19 cellular contexts compared by ENCODE assay signal in genomic region chr22:48976556-48977535, GRCh38.
A peak's percentile ranks its signal among the peaks of the same experiment; 100 is the strongest.
DNase-seq lines count a peak whose midpoint lies in the region; ATAC-seq and TF ChIP-seq lines count a peak whose summit lies in the region.
"Had no signal": no experiment of that assay in that cellular context is flagged by ENCODE, and none has a peak within 500 bp of the region (broad histone marks: within the 10 kb centered on the region; RNA-seq: fewer than 3 reads in every experiment).

No MANE protein-coding gene starts in this region.

- H2BK120ac ChIP-seq in IMR-90 (ENCODE audit: low read depth, low read length) = no peak overlapping the region

- H3K36me3 ChIP-seq in IMR-90 (ENCODE audit: control insufficient read depth, insufficient read depth, low read length) (no peaks in the 10 kb centered on the region), esophagus muscularis mucosa (no peaks in the 10 kb centered on the region)
- H3K36me3 ChIP-seq: Peyer's patch had no signal

- DNase-seq in activated naive CD4-positive, alpha-beta T cell treated with anti-CD3 and anti-CD28 coated beads, Interleukin-2, amount 10 ng/mL, durations not matched to agents 7 days and 5 days = peak; percentile 11
- no peak for DNase-seq in activated naive CD4-positive, alpha-beta T cell (lab: John Stamatoyannopoulos, UW)
- no peak for DNase-seq in IMR-90
- DNase-seq in esophagus muscularis mucosa (ENCODE audit: extremely low spot score) = peak; percentile 85
- peak; percentile 50 for DNase-seq in type B pancreatic cell (ENCODE audit: extremely low spot score, unreplicated experiment)
- no peak for DNase-seq in sciatic nerve (ENCODE audit: low spot score)
- DNase-seq: ACHN; DMS 273 treated with DMSO at 0.1 percent for 48 hours; GDM1; NCI-H1105 treated with DMSO at 0.1 percent for 48 hours; NCI-H187; NCI-H2227 treated with DMSO at 0.1 percent for 48 hours; NCI-H526 treated with DMSO at 0.1 percent for 48 hours; NK-92 treated with Interleukin-12 subunit alpha and Interleukin-12 subunit beta, amount 100 ng/mL, for 24 hours; Peyer's patch had no signal

- no peak for TF ChIP-seq RAD21 in IMR-90 (IDR thresholded peaks at IDR 0.05; ENCODE audit: low read length)

- H4K8ac ChIP-seq in IMR-90 (ENCODE audit: low read depth in 2 of 2, low read length in 2 of 2) = no peak overlapping the region

- H4K5ac ChIP-seq in IMR-90 (ENCODE audit: low read depth, low read length) = no peak overlapping the region

- no peak for ATAC-seq in IMR-90 (ENCODE audit: low read depth)
- ATAC-seq in sciatic nerve = no peak
- no peak for ATAC-seq in GM18861 (IDR thresholded peaks at IDR 0.05; ENCODE audit: unreplicated experiment)
- ATAC-seq: HCT116, K562 had no signal

- H3K4me1 ChIP-seq in IMR-90 (ENCODE audit: control insufficient read depth, insufficient read depth, low read length) = no peaks in the 10 kb centered on the region
- H3K4me1 ChIP-seq in esophagus muscularis mucosa = no peaks in the 10 kb centered on the region
- H3K4me1 ChIP-seq: Peyer's patch had no signal

- H3K9me3 Mint-ChIP-seq in activated naive CD4-positive, alpha-beta T cell treated with anti-CD3 and anti-CD28 coated beads, Interleukin-2, amount 10 ng/mL, durations not matched to agents 7 days and 5 days = no peaks in the 10 kb centered on the region
- no peaks in the 10 kb centered on the region for H3K9me3 Mint-ChIP-seq in type B pancreatic cell

- dilution Hi-C loops in IMR-90 (cut with HindIII; ENCODE audit: low sequenced_read_pairs, unreplicated experiment) = no loop called here

- H3K27ac Mint-ChIP-seq in activated naive CD4-positive, alpha-beta T cell treated with anti-CD3 and anti-CD28 coated beads, Interleukin-2, amount 10 ng/mL, durations not matched to agents 7 days and 5 days = no peak overlapping the region
- H3K27ac Mint-ChIP-seq in type B pancreatic cell = no peak overlapping the region
- H3K27ac Mint-ChIP-seq: CD14-positive monocyte had no signal

- no peaks in the 10 kb centered on the region for H4K20me1 ChIP-seq in IMR-90 (ENCODE audit: insufficient read depth, low read length)

- no peaks in the 10 kb centered on the region for H3K36me3 Mint-ChIP-seq in activated naive CD4-positive, alpha-beta T cell treated with anti-CD3 and anti-CD28 coated beads, Interleukin-2, amount 10 ng/mL, durations not matched to agents 7 days and 5 days
- no peaks in the 10 kb centered on the region for H3K36me3 Mint-ChIP-seq in type B pancreatic cell
- H3K36me3 Mint-ChIP-seq: CD14-positive monocyte had no signal

- H3K14ac ChIP-seq in IMR-90 (replicated peaks; ENCODE audit: low read depth, low read length) = no peak overlapping the region

- H3K4me1 Mint-ChIP-seq in activated naive CD4-positive, alpha-beta T cell treated with anti-CD3 and anti-CD28 coated beads, Interleukin-2, amount 10 ng/mL, durations not matched to agents 7 days and 5 days = no peaks in the 10 kb centered on the region
- peaks cover 8% of the 10 kb centered on the region for H3K4me1 Mint-ChIP-seq in type B pancreatic cell (ENCODE audit: unreplicated experiment)
- H3K4me1 Mint-ChIP-seq: CD14-positive monocyte had no signal

- H2AFZ ChIP-seq in IMR-90 (replicated peaks; ENCODE audit: low read length, poor library complexity) = no peak overlapping the region

- no peak overlapping the region for H3K4me3 ChIP-seq in IMR-90 (ENCODE audit: insufficient read depth, low read depth, low read length)
- no peak overlapping the region for H3K4me3 ChIP-seq in esophagus muscularis mucosa
- H3K4me3 ChIP-seq: K562, Peyer's patch had no signal

- H2BK15ac ChIP-seq in IMR-90 (ENCODE audit: low read depth, low read length) = no peak overlapping the region

- intact Hi-C loops in IMR-90 (cut with micrococcal nuclease) (no loop called here), esophagus muscularis mucosa (cut with DNase I) (no loop called here), sciatic nerve (cut with DNase I) (no loop called here)

- 0% methylated on average over 3 of the region's 20 CpGs; no CpG with 5 or more reads in 1 of the 2 experiments for WGBS in IMR-90 (ENCODE audit: extremely low coverage in 2 of 2, insufficient read length in 1 of 2), 2 experiments
- 75% methylated on average over 19 of the region's 20 CpGs for WGBS in esophagus muscularis mucosa

- H2BK20ac ChIP-seq in IMR-90 (ENCODE audit: low read depth, low read length) = no peak overlapping the region

- no peak overlapping the region for H2BK5ac ChIP-seq in IMR-90 (ENCODE audit: low read depth, low read length, poor library complexity, severe bottlenecking)

- in situ Hi-C loops in IMR-90 (cut with MboI; ENCODE audit: low sequenced_read_pairs) = no loop called here

- TF ChIP-seq POLR2A in IMR-90 (IDR thresholded peaks at IDR 0.05; ENCODE audit: low read depth, low read length) = no peak
- TF ChIP-seq POLR2A in esophagus muscularis mucosa (IDR thresholded peaks at IDR 0.05; ENCODE audit: low read depth) = no peak

- peaks cover 3% of the 10 kb centered on the region for H3K27me3 Mint-ChIP-seq in activated naive CD4-positive, alpha-beta T cell treated with anti-CD3 and anti-CD28 coated beads, Interleukin-2, amount 10 ng/mL, durations not matched to agents 7 days and 5 days
- peaks cover 32% of the 10 kb centered on the region for H3K27me3 Mint-ChIP-seq in type B pancreatic cell

- no peaks in the 10 kb centered on the region for H3K79me1 ChIP-seq in IMR-90 (ENCODE audit: low read depth in 1 of 2, low read length in 2 of 2)

- H3K18ac ChIP-seq in IMR-90 (ENCODE audit: low read depth, low read length) = no peak overlapping the region

- CTCF ChIA-PET in activated naive CD4-positive, alpha-beta T cell treated with anti-CD3 and anti-CD28 coated beads, Interleukin-2, amount 10 ng/mL, durations not matched to agents 7 days and 5 days (lab: Charles Lee) = no interaction called here
- CTCF ChIA-PET in IMR-90 (lab: Yijun Ruan, JAX) = no interaction called here

- no peak overlapping the region for H3K4ac ChIP-seq in IMR-90 (ENCODE audit: low read depth, low read length)

- TF ChIP-seq EP300 in esophagus muscularis mucosa (IDR thresholded peaks at IDR 0.05) = no peak

- H3K9me1 ChIP-seq in IMR-90 (ENCODE audit: insufficient read depth, low read length) = no peaks in the 10 kb centered on the region

- H2AK5ac ChIP-seq in IMR-90 (ENCODE audit: low read depth, low read length) = no peak overlapping the region

- TF ChIP-seq CTCF in IMR-90 (conservative IDR thresholded peaks at IDR 0.05; ENCODE audit: low read depth, low read length) (no peak), esophagus muscularis mucosa (IDR thresholded peaks at IDR 0.05) (no peak), type B pancreatic cell (conservative IDR thresholded peaks at IDR 0.05) (no peak)

- H3K27me3 ChIP-seq in IMR-90 (ENCODE audit: control insufficient read depth, insufficient read depth, low read length) (no peaks in the 10 kb centered on the region), esophagus muscularis mucosa (peaks cover 0 to 74% (median 2%) of the 10 kb centered on the region in 4 donors)
- H3K27me3 ChIP-seq: Peyer's patch had no signal

- no peak overlapping the region for H3K56ac ChIP-seq in IMR-90 (ENCODE audit: extremely low read depth, insufficient read depth, low read length)

- no TSS peak for BruUV-seq in IMR-90 (replicated peaks; lab: Mats Ljungman, UMichigan)

- H3K23ac ChIP-seq in IMR-90 (ENCODE audit: low read depth, low read length) = no peak overlapping the region

- H2AK9ac ChIP-seq in IMR-90 (replicated peaks; ENCODE audit: low read depth, low read length, poor library complexity) = peak overlapping the region; percentile 50

- H3K9ac ChIP-seq in IMR-90 (ENCODE audit: low read depth, low read length) = no peak overlapping the region

- H3K4me2 ChIP-seq in IMR-90 (ENCODE audit: low read depth, low read length) = no peak overlapping the region

- no peak overlapping the region for H4K91ac ChIP-seq in IMR-90 (ENCODE audit: insufficient read depth, low read depth, low read length)

- POLR2A ChIA-PET in IMR-90 (lab: Charles Lee; ENCODE audit: unreplicated experiment) = no interaction called here

- H3K9me3 ChIP-seq in IMR-90 (ENCODE audit: control insufficient read depth, insufficient read depth, low read length) (peaks cover 53% of the 10 kb centered on the region), esophagus muscularis mucosa (peaks cover 0 to 5% (median 2%) of the 10 kb centered on the region in 4 donors)
- H3K9me3 ChIP-seq: Peyer's patch had no signal

- H3K27ac ChIP-seq in IMR-90 (ENCODE audit: insufficient read depth, low read length) = no peak overlapping the region
- no peak overlapping the region for H3K27ac ChIP-seq in esophagus muscularis mucosa (replicated peaks in 1 of 4)
- H3K27ac ChIP-seq: Peyer's patch had no signal

- no peak overlapping the region for H3K4me3 Mint-ChIP-seq in activated naive CD4-positive, alpha-beta T cell treated with anti-CD3 and anti-CD28 coated beads, Interleukin-2, amount 10 ng/mL, durations not matched to agents 7 days and 5 days
- no peak overlapping the region for H3K4me3 Mint-ChIP-seq in type B pancreatic cell
- H3K4me3 Mint-ChIP-seq: CD14-positive monocyte had no signal

TF ChIP-seq in IMR-90, 13 proteins besides CTCF, POLR2A, EP300 and RAD21:
- no peak for TF ChIP-seq CEBPB (IDR thresholded peaks at IDR 0.05; ENCODE audit: low read depth, low read length)
- TF ChIP-seq, protein P1, sequence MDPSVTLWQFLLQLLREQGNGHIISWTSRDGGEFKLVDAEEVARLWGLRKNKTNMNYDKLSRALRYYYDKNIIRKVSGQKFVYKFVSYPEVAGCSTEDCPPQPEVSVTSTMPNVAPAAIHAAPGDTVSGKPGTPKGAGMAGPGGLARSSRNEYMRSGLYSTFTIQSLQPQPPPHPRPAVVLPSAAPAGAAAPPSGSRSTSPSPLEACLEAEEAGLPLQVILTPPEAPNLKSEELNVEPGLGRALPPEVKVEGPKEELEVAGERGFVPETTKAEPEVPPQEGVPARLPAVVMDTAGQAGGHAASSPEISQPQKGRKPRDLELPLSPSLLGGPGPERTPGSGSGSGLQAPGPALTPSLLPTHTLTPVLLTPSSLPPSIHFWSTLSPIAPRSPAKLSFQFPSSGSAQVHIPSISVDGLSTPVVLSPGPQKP (IDR thresholded peaks at IDR 0.05; ENCODE audit: borderline replicate concordance, low read depth, low read length) = no peak
- TF ChIP-seq RFX5 (IDR thresholded peaks at IDR 0.05; ENCODE audit: low read depth, low read length) = no peak
- TF ChIP-seq CHD1 (IDR thresholded peaks at IDR 0.05; ENCODE audit: low read depth, low read length) = no peak
- TF ChIP-seq USF2 (IDR thresholded peaks at IDR 0.05; ENCODE audit: low read depth, low read length) = no peak
TF ChIP-seq in IMR-90: peak in this region for 0.

Comparison
In these comparisons a context has a peak if more than half of its experiments do, and no peak if none do; other contexts are left out.
1. DNase-seq: peak in activated naive CD4-positive, alpha-beta T cell treated with anti-CD3 and anti-CD28 coated beads, Interleukin-2, amount 10 ng/mL, durations not matched to agents 7 days and 5 days (single experiment), esophagus muscularis mucosa (single experiment) and type B pancreatic cell (single experiment); none in activated naive CD4-positive, alpha-beta T cell (0 of 4), IMR-90 (single experiment) and sciatic nerve (single experiment).